ENCODE assay signal across 10 cellular contexts in the genomic region with DNA sequence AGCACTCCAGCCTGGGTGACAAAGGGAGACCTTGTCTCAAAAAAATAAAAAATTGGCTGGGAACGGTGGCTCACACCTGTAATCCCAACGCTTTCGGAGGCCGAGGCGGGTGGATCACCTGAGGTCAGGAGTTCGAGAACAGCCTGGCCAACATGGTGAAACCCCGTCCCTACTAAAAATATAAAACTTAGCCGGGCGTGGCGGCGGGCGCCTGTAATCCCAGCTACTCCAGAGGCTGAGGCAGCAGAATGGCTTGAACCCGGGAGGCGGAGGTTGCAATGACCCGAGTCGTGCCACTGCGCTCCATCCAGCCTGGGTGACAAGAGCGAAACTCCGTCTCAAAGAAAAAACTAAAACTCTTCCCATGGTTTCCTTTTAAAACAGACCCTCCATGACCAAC. TPM values are rescaled to one million over a fixed set of nuclear protein-coding genes. Genes with fewer than 3 reads are reported as not detected.
DNase-seq lines count a peak whose midpoint lies in the region; ATAC-seq, FAIRE-seq and TF ChIP-seq lines count a peak whose summit lies in the region.
"Not testable (repeated sequence)": the region's sequence is repeated elsewhere in the genome, so short reads cannot be mapped to it uniquely, and the experiment has no call there.
"Had no signal": no experiment of that assay in that cellular context is flagged by ENCODE, and none has a peak within 500 bp of the region (broad histone marks: within the 10 kb centered on the region; RNA-seq: fewer than 3 reads in every experiment).

No MANE protein-coding gene starts in this region.

- H3K4me3 ChIP-seq in A673 (ENCODE audit: low read depth, low read length, poor library complexity, severe bottlenecking) (peak overlapping the region; percentile 82), HUES6 (ENCODE audit: low read depth, low read length) (peak overlapping the region; percentile 71), astrocyte of the spinal cord (ENCODE audit: low read depth, low read length) (peak overlapping the region; percentile 56), epithelial cell of proximal tubule (ENCODE audit: low read depth, low read length) (peak overlapping the region; percentile 75), kidney (ENCODE audit: low read length in 2 of 2) (peak overlapping the region; percentile 78 to 80)

- intact Hi-C loops in A673 (cut with micrococcal nuclease; ENCODE audit: unreplicated experiment); kidney (cut with DNase I): not testable (repeated sequence)
- intact Hi-C loops in activated B cell treated with CpG ODN at 0.5 μM for 24 hours (cut with micrococcal nuclease), result loop anchor here (5.0 kb wide), 2 partner anchors 68 to 438 kb away; no protein-coding TSS in a partner anchor

- not testable (repeated sequence) for H3K27ac ChIP-seq in A673 (ENCODE audit: low read depth, low read length, poor library complexity, severe bottlenecking); HUES6 (ENCODE audit: low read depth, low read length)
- peak overlapping the region; percentile 91 to 92 for H3K27ac ChIP-seq in kidney (ENCODE audit: low read depth in 2 of 2, low read length in 2 of 2)

- not testable (repeated sequence) for H3K27me3 ChIP-seq in A673 (replicated peaks; ENCODE audit: insufficient read depth, low read depth, low read length, poor library complexity); HUES6 (ENCODE audit: control insufficient read depth, insufficient read depth, low read length)

- not testable (repeated sequence) for H3K9me3 Mint-ChIP-seq in activated B cell treated with CpG ODN at 0.5 μM for 24 hours; neural crest cell; stimulated activated naive B cell treated with anti-CD40 and anti-IgM and Interleukin-4, amounts not matched to agents 10 μg/mL and 1 μg/mL and 100 μg/mL, for 72 hours

- in situ Hi-C loops in astrocyte of the spinal cord (cut with HindIII; ENCODE audit: low sequenced_read_pairs), result not testable (repeated sequence)

- H3K9ac ChIP-seq in HUES6 (ENCODE audit: low read length), result peak overlapping the region; percentile 52
- peak overlapping the region; percentile 11 to 84 for H3K9ac ChIP-seq in kidney (ENCODE audit: low read length in 2 of 2)

- H3K27ac Mint-ChIP-seq in activated B cell treated with CpG ODN at 0.5 μM for 24 hours; stimulated activated naive B cell treated with anti-CD40 and anti-IgM and Interleukin-4, amounts not matched to agents 10 μg/mL and 1 μg/mL and 100 μg/mL, for 72 hours: not testable (repeated sequence)
- peak overlapping the region; percentile 92 for H3K27ac Mint-ChIP-seq in neural crest cell (ENCODE audit: unreplicated experiment)

- peak overlapping the region; percentile 73 for H3K4me3 Mint-ChIP-seq in activated B cell treated with CpG ODN at 0.5 μM for 24 hours
- peak overlapping the region; percentile 84 for H3K4me3 Mint-ChIP-seq in neural crest cell
- H3K4me3 Mint-ChIP-seq in stimulated activated naive B cell treated with anti-CD40 and anti-IgM and Interleukin-4, amounts not matched to agents 10 μg/mL and 1 μg/mL and 100 μg/mL, for 72 hours, result peak overlapping the region; percentile 74 to 85

- not testable (repeated sequence) for DNase-seq in A673 (ENCODE audit: low spot score); activated B cell treated with CpG ODN at 0.5 μM for 24 hours; astrocyte of the spinal cord (ENCODE audit: low read depth, low spot score); epithelial cell of proximal tubule (ENCODE audit: low read depth); neural crest cell (ENCODE audit: low read depth, low spot score); stimulated activated naive B cell treated with anti-CD40 and anti-IgM and Interleukin-4, amounts not matched to agents 10 μg/mL and 1 μg/mL and 100 μg/mL, for 72 hours
- peak; percentile 73 for DNase-seq in kidney

- POLR2A ChIA-PET in A673 (lab: Charles Lee; ENCODE audit: low non-redundant PET); activated B cell treated with CpG ODN at 0.5 μM for 24 hours (lab: Charles Lee): not testable (repeated sequence)

- not testable (repeated sequence) for H3K36me3 Mint-ChIP-seq in activated B cell treated with CpG ODN at 0.5 μM for 24 hours (ENCODE audit: low read depth); neural crest cell (ENCODE audit: low read depth); stimulated activated naive B cell treated with anti-CD40 and anti-IgM and Interleukin-4, amounts not matched to agents 10 μg/mL and 1 μg/mL and 100 μg/mL, for 72 hours

- not testable (repeated sequence) for H3K36me3 ChIP-seq in A673 (ENCODE audit: insufficient read depth, low read length, poor library complexity, severe bottlenecking); HUES6 (ENCODE audit: control insufficient read depth, insufficient read depth, low read length); kidney (ENCODE audit: control insufficient read depth in 1 of 2, insufficient read depth in 2 of 2, low read length in 2 of 2)

- not testable (repeated sequence) for H3K9me3 ChIP-seq in A673 (ENCODE audit: low read depth, low read length, poor library complexity, severe bottlenecking); HUES6 (ENCODE audit: control insufficient read depth, insufficient read depth, low read depth, low read length); kidney (ENCODE audit: control insufficient read depth in 1 of 2, low read length in 2 of 2)

- ATAC-seq in activated B cell treated with CpG ODN at 0.5 μM for 24 hours (ENCODE audit: low read depth); stimulated activated naive B cell treated with anti-CD40 and anti-IgM and Interleukin-4, amounts not matched to agents 10 μg/mL and 1 μg/mL and 100 μg/mL, for 72 hours (replicated peaks): not testable (repeated sequence)

- BruUV-seq in A673 (replicated peaks; lab: Mats Ljungman, UMichigan), result not testable (repeated sequence)

- not testable (repeated sequence) for TF ChIP-seq CTCF in A673 (conservative IDR thresholded peaks at IDR 0.05; ENCODE audit: low read depth, low read length); activated B cell treated with CpG ODN at 0.5 μM for 24 hours (IDR thresholded peaks at IDR 0.05); astrocyte of the spinal cord (IDR thresholded peaks at IDR 0.05; ENCODE audit: low read depth, low read length); epithelial cell of proximal tubule (conservative IDR thresholded peaks at IDR 0.05; ENCODE audit: low read depth, low read length); kidney (IDR thresholded peaks at IDR 0.05; ENCODE audit: borderline replicate concordance, extremely low read depth, insufficient read depth); neural crest cell (conservative IDR thresholded peaks at IDR 0.05)

- FAIRE-seq in kidney (lab: Jason Lieb, UNC), result not testable (repeated sequence)

- not testable (repeated sequence) for H3K4me1 Mint-ChIP-seq in activated B cell treated with CpG ODN at 0.5 μM for 24 hours
- peaks cover 27% of the 10 kb centered on the region for H3K4me1 Mint-ChIP-seq in neural crest cell
- H3K4me1 Mint-ChIP-seq in stimulated activated naive B cell treated with anti-CD40 and anti-IgM and Interleukin-4, amounts not matched to agents 10 μg/mL and 1 μg/mL and 100 μg/mL, for 72 hours, result peaks cover 14 to 19% of the 10 kb centered on the region in 2 donors

- not testable (repeated sequence) for H3K4me1 ChIP-seq in A673 (ENCODE audit: insufficient read depth, low read length, poor library complexity, severe bottlenecking); kidney (ENCODE audit: control insufficient read depth in 1 of 2, insufficient read depth in 1 of 2, low read depth in 1 of 2, low read length in 2 of 2)
- peaks cover 17% of the 10 kb centered on the region for H3K4me1 ChIP-seq in HUES6 (ENCODE audit: control insufficient read depth, insufficient read depth, low read length)

- CTCF ChIA-PET in A673 (lab: Charles Lee), result not testable (repeated sequence)
- CTCF ChIA-PET in activated B cell treated with CpG ODN at 0.5 μM for 24 hours (lab: Charles Lee), result interaction anchor here (1.0 kb wide), 1 partner anchor 42 kb away, joined by 4 read pairs; no protein-coding TSS in a partner anchor

- peaks cover 10% of the 10 kb centered on the region for H3K27me3 Mint-ChIP-seq in activated B cell treated with CpG ODN at 0.5 μM for 24 hours
- not testable (repeated sequence) for H3K27me3 Mint-ChIP-seq in neural crest cell (ENCODE audit: low read depth)
- peaks cover 18 to 27% of the 10 kb centered on the region in 2 donors for H3K27me3 Mint-ChIP-seq in stimulated activated naive B cell treated with anti-CD40 and anti-IgM and Interleukin-4, amounts not matched to agents 10 μg/mL and 1 μg/mL and 100 μg/mL, for 72 hours

RNA-seq across cellular contexts. Expression of a gene that starts 0.9 kb away (rescaled TPM):
- total RNA-seq in A673 (2021) (5.3 and 6.8 TPM in 2 replicates), activated B cell treated with CpG ODN at 0.5 μM for 24 hours (2.8 and 3.8 TPM in 2 replicates), epithelial cell of proximal tubule (1.8 and 7.3 TPM in 2 replicates), kidney (23.6 TPM), neural crest cell (9.5 and 10.2 TPM in 2 replicates)
- 14.6 TPM for polyA plus RNA-seq in kidney (ENCODE audit: insufficient read depth, low read depth, low replicate concordance)

RNA-seq across cellular contexts. Expression of a gene that starts 15.5 kb away (rescaled TPM):
- total RNA-seq in A673 (2021) (1.6 and 2.3 TPM in 2 replicates), activated B cell treated with CpG ODN at 0.5 μM for 24 hours (0.49 TPM in 1 of 2 replicates, not detected in the other), epithelial cell of proximal tubule (1.2 and 2.2 TPM in 2 replicates), kidney (139 TPM), neural crest cell (3.8 and 4.7 TPM in 2 replicates)
- polyA plus RNA-seq in kidney (ENCODE audit: insufficient read depth, low read depth, low replicate concordance), result 1,022 TPM
- total RNA-seq: dermis microvascular lymphatic vessel endothelial cell had no signal

RNA-seq across cellular contexts. Expression of a gene that starts 22.1 kb away (rescaled TPM):
- 0.28 and 0.31 TPM in 2 replicates for total RNA-seq in A673 (2021)
- total RNA-seq in activated B cell treated with CpG ODN at 0.5 μM for 24 hours, result 0.15 TPM in 1 of 2 replicates, not detected in the other
- 0.36 TPM in 1 of 2 replicates, not detected in the other for total RNA-seq in epithelial cell of proximal tubule
- total RNA-seq in kidney, result 8.2 TPM
- 108 TPM for polyA plus RNA-seq in kidney (ENCODE audit: insufficient read depth, low read depth, low replicate concordance)
- total RNA-seq in neural crest cell, result 3.4 and 4.7 TPM in 2 replicates
- total RNA-seq: HT1080 had no signal

Comparison
In these comparisons a context has a peak if more than half of its experiments do, and no peak if none do; other contexts are left out.
1. RNA of a gene that starts 15.5 kb away (total RNA-seq): 139 TPM in kidney (single experiment); 3.8 to 4.7 TPM in neural crest cell, 1.6 to 2.3 TPM in A673, 1.2 to 2.2 TPM in epithelial cell of proximal tubule and 0.49 TPM in activated B cell treated with CpG ODN at 0.5 μM for 24 hours; every median in the first group is over 10 times any median in the second.
2. Peak in every context shown above with its lines, with median percentiles within 50 percentile points of each other: H3K4me3 ChIP-seq and H3K4me3 Mint-ChIP-seq.